Comparison of ENCODE assay signal across 25 cellular contexts in genomic region chrX:1041051-1041450, GRCh38.
"Had no signal": no experiment of that assay in that cellular context is flagged by ENCODE, and none has a peak within 500 bp of the region (broad histone marks: within the 10 kb centered on the region; RNA-seq: fewer than 3 reads in every experiment).

No MANE protein-coding gene starts in this region.

- ATAC-seq: activated CD4-positive, alpha-beta T cell treated with anti-CD3 and anti-CD28 coated beads for 36 hours; activated CD8-positive, alpha-beta memory T cell treated with anti-CD3 and anti-CD28 coated beads, Interleukin-2, amount 10 ng/mL, durations not matched to agents 7 days and 5 days; activated CD8-positive, alpha-beta T cell treated with anti-CD3 and anti-CD28 coated beads, Interleukin-2, amount 10 ng/mL, durations not matched to agents 7 days and 5 days; activated naive CD8-positive, alpha-beta T cell treated with anti-CD3 and anti-CD28 coated beads, Interleukin-2, amount 50 U/mL, for 24 hours; esophagus mucosa had no signal

- H3K27me3 ChIP-seq: adrenal gland, ascending aorta, breast epithelium, cardiac muscle cell had no signal

- H3K27ac ChIP-seq: adrenal gland, ascending aorta, breast epithelium, cardiac muscle cell, coronary artery, dorsolateral prefrontal cortex had no signal

- H3K36me3 ChIP-seq: adrenal gland, ascending aorta, breast epithelium, cardiac muscle cell had no signal

- DNase-seq: activated CD4-positive, alpha-beta memory T cell treated with anti-CD3 and anti-CD28 coated beads for 36 hours; activated CD4-positive, alpha-beta T cell treated with anti-CD3 and anti-CD28 coated beads for 36 hours; activated CD4-positive, alpha-beta T cell treated with anti-CD3 and anti-CD28 coated beads, Interleukin-2, amount 10 ng/mL, durations not matched to agents 24 days and 14 days; activated CD4-positive, CD25-positive, alpha-beta regulatory T cell; activated CD4-positive, CD25-positive, alpha-beta regulatory T cell treated with anti-CD3 and anti-CD28 coated beads, Interleukin-2, amount 50 U/mL, for 72 hours; activated CD8-positive, alpha-beta memory T cell treated with anti-CD3 and anti-CD28 coated beads, Interleukin-2, amount 10 ng/mL, durations not matched to agents 7 days and 5 days; activated CD8-positive, alpha-beta memory T cell treated with anti-CD3 and anti-CD28 coated beads, Interleukin-2, amount 50 U/mL, for 4 hours; activated CD8-positive, alpha-beta T cell treated with anti-CD3 and anti-CD28 coated beads, Interleukin-2, amount 10 ng/mL, durations not matched to agents 7 days and 5 days; activated effector memory CD4-positive, alpha-beta T cell treated with anti-CD3 and anti-CD28 coated beads, Interleukin-2, amount 50 U/mL, for 16 hours; activated naive CD4-positive, alpha-beta T cell treated with anti-CD3 and anti-CD28 coated beads for 36 hours; activated naive CD8-positive, alpha-beta T cell treated with anti-CD3 and anti-CD28 coated beads for 36 hours; activated naive CD8-positive, alpha-beta T cell treated with anti-CD3 and anti-CD28 coated beads, Interleukin-2, amount 50 U/mL, for 24 hours; activated T-cell treated with anti-CD3 and anti-CD28 coated beads, Interleukin-2, amount 50 U/mL, for 1 hour; activated T-cell treated with anti-CD3 and anti-CD28 coated beads, Interleukin-2, amount 50 U/mL, for 48 hours; adrenal gland; dorsolateral prefrontal cortex; effector memory CD4-positive, alpha-beta T cell; endodermal cell; foreskin fibroblast; T-helper 2 cell had no signal

- H3K4me1 ChIP-seq: adrenal gland, ascending aorta, breast epithelium had no signal

- H3K4me3 ChIP-seq: adrenal gland, ascending aorta, breast epithelium, cardiac muscle cell, coronary artery, dorsolateral prefrontal cortex had no signal
